ENCODE assay signal across 9 cellular contexts in the genomic region with DNA sequence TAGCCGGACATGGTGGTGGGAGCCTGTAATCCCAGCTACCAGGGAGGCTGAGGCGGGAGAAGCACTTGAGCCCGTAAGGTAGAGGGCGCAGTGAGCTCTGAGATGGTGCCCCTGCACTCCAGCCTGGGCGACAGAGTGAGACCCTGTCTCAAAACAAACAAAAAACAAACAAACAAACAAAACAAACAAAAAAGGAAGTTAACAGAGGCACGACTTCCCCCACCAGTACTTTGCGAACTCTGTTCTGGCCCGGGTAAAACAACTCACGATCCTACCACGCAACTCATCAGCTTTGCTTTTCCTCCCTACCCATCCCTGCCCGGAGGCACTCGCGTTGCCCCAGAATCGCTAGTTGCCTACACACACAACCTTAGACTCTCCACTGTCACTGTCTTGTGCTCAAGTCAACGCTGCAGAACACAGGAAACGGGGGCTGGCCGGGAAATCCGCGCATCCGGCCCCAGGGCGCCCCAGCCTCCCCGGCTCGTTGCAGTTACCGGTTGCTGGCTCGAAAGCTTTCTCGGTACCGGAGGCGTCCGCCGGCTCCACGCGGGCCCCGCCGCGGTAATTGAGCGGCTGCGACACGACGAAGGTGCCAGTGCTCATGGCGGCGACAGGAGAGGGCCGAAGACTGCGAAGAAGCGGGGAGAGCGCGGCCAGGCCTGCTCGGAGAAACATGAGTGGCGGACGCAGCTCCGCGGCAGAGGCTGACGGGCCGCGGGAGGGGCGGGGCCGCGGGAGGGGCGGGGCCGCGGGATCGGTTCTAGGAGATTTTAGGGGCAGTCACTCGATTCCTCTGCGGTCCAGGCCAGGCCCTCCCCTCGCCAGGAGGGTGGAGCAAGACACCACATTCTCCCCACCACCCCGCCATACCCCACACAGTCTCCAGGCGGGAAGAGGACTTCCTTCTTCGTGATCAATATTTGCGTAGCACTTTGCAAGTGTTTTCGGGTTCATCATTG. TPM values are rescaled to one million over a fixed set of nuclear protein-coding genes. Genes with fewer than 3 reads are reported as not detected.
A peak's percentile ranks its signal among the peaks of the same experiment; 100 is the strongest.
DNase-seq lines count a peak whose midpoint lies in the region; ATAC-seq, FAIRE-seq and TF ChIP-seq lines count a peak whose summit lies in the region.
"Had no signal": no experiment of that assay in that cellular context is flagged by ENCODE, and none has a peak within 500 bp of the region (broad histone marks: within the 10 kb centered on the region; RNA-seq: fewer than 3 reads in every experiment).

Gene ALDH9A1 (minus strand): TSS at position 682 of the 962 bp plus-strand sequence. CDS start 4 bp downstream, at position 678.

- H3K27me3 Mint-ChIP-seq in astrocyte (ENCODE audit: low read depth, unreplicated experiment): peaks cover 2% of the 10 kb centered on the region

- peak within 1 kb of the TSS; percentile 94 for H2AFZ ChIP-seq in astrocyte (ENCODE audit: low read depth, low read length)

- H3K36me3 ChIP-seq in astrocyte (ENCODE audit: insufficient read depth, low read length): peaks cover 2% of the 10 kb centered on the region

- peak within 1 kb of the TSS; percentile 96 for H3K4me2 ChIP-seq in astrocyte (ENCODE audit: low read length)

- H4K20me1 ChIP-seq in astrocyte (ENCODE audit: insufficient read depth, low read length): peaks cover 26% of the 10 kb centered on the region

- H3K4me3 ChIP-seq in astrocyte (ENCODE audit: insufficient read depth, low read depth, low read length) (peak within 1 kb of the TSS; percentile 98), retinal pigment epithelial cell (ENCODE audit: low read length) (peak within 1 kb of the TSS; percentile 95)

- H3K4me1 Mint-ChIP-seq in astrocyte (ENCODE audit: low read depth, unreplicated experiment): peaks cover 3% of the 10 kb centered on the region

- peaks cover 3% of the 10 kb centered on the region for H3K27me3 ChIP-seq in astrocyte (ENCODE audit: insufficient read depth, low read length)

- TF ChIP-seq CTCF in 22Rv1 (IDR thresholded peaks at IDR 0.05) (peak; percentile 85), astrocyte (IDR thresholded peaks at IDR 0.05; ENCODE audit: insufficient read depth, low read depth, low read length) (no peak), retinal pigment epithelial cell (conservative IDR thresholded peaks at IDR 0.05; ENCODE audit: low read depth, low read length) (peak; percentile 45)

- FAIRE-seq in astrocyte (lab: Jason Lieb, UNC): no peak
- FAIRE-seq: A204.1 had no signal

- peak within 1 kb of the TSS; percentile 92 for H3K9ac ChIP-seq in astrocyte (ENCODE audit: low read length)

- no peaks in the 10 kb centered on the region for H3K9me3 ChIP-seq in astrocyte (ENCODE audit: insufficient read depth, low read depth, low read length)

- H3K27ac ChIP-seq in 22Rv1: peak within 1 kb of the TSS; percentile 87
- H3K27ac ChIP-seq in astrocyte (ENCODE audit: low read depth, low read length): peak within 1 kb of the TSS; percentile 85

- H3K4me1 ChIP-seq in astrocyte (ENCODE audit: insufficient read depth, low read length): peaks cover 18% of the 10 kb centered on the region

- no peaks in the 10 kb centered on the region for H3K9me3 Mint-ChIP-seq in astrocyte (ENCODE audit: unreplicated experiment)

- peak within 1 kb of the TSS; percentile 99 for H3K4me3 Mint-ChIP-seq in astrocyte (ENCODE audit: unreplicated experiment)

- peak; percentile 28 for DNase-seq in NCI-H2029 treated with DMSO at 0.1 percent for 48 hours (lab: John Stamatoyannopoulos, UW)
- DNase-seq in T-helper 9 cell: peak; percentile 79
- peak; percentile 72 for DNase-seq in astrocyte (ENCODE audit: low read depth)
- peak; percentile 82 for DNase-seq in hepatic stellate cell (ENCODE audit: low spot score)
- peak; percentile 4 for DNase-seq in retinal pigment epithelial cell (ENCODE audit: low read depth)

- H3K27ac Mint-ChIP-seq in astrocyte (ENCODE audit: unreplicated experiment): peak within 1 kb of the TSS; percentile 92

- peaks cover 37% of the 10 kb centered on the region for H3K79me2 ChIP-seq in astrocyte (ENCODE audit: insufficient read depth, low read length)

- no peaks in the 10 kb centered on the region for H3K36me3 Mint-ChIP-seq in astrocyte (ENCODE audit: low read depth, unreplicated experiment)

- peak; percentile 92 for ATAC-seq in GM18517 (IDR thresholded peaks at IDR 0.05; ENCODE audit: unreplicated experiment)
- ATAC-seq in HG03039 (IDR thresholded peaks at IDR 0.05; ENCODE audit: unreplicated experiment): peak; percentile 92

RNA-seq across cellular contexts. Expression of gene ALDH9A1, which starts in this region (rescaled TPM):
- total RNA-seq in astrocyte: 62.7 and 68.2 TPM in 2 replicates

Comparison
In these comparisons a context has a peak if more than half of its experiments do, and no peak if none do; other contexts are left out.
1. Peak in every context shown above with its lines: DNase-seq, ATAC-seq, H3K4me3 ChIP-seq and H3K27ac ChIP-seq.
2. DNase-seq: peak in every context shown above with its lines; median percentile 82 in hepatic stellate cell; 79 in T-helper 9 cell; 72 in astrocyte; 28 in NCI-H2029 treated with DMSO at 0.1 percent for 48 hours; 4 in retinal pigment epithelial cell.